ENCODE assay signal across 19 cellular contexts in genomic region chr12:112172556-112173324, GRCh38. TPM values are rescaled to one million over a fixed set of nuclear protein-coding genes. Genes with fewer than 3 reads are reported as not detected.
DNase-seq lines count a peak whose midpoint lies in the region; ATAC-seq and TF ChIP-seq lines count a peak whose summit lies in the region.
"Had no signal": no experiment of that assay in that cellular context is flagged by ENCODE, and none has a peak within 500 bp of the region (broad histone marks: within the 10 kb centered on the region; RNA-seq: fewer than 3 reads in every experiment).

No MANE protein-coding gene starts in this region.

- no peak overlapping the region for H4K5ac ChIP-seq in H9 (ENCODE audit: insufficient read length, low read depth, low read length)

- H4K8ac ChIP-seq in H9 (replicated peaks; ENCODE audit: insufficient read length, low read depth, low read length) (no peak overlapping the region), mesenchymal stem cell (ENCODE audit: low read length) (peak overlapping the region; percentile 12)

- H3K4me3 Mint-ChIP-seq in T-helper 2 cell treated with Interferon-gamma antibody and Interleukin-4, amounts not matched to agents 5 μg/mL and 100 μg/mL, for 36 hours = no peak overlapping the region
- no peak overlapping the region; a peak in 1 of 5 replicates for H3K4me3 Mint-ChIP-seq in H9
- no peak overlapping the region for H3K4me3 Mint-ChIP-seq in activated naive CD4-positive, alpha-beta T cell treated with anti-CD3 and anti-CD28 coated beads, Interleukin-2, amount 10 ng/mL, durations not matched to agents 7 days and 5 days

- peaks cover 22% of the 10 kb centered on the region for H3K36me3 Mint-ChIP-seq in T-helper 2 cell treated with Interferon-gamma antibody and Interleukin-4, amounts not matched to agents 5 μg/mL and 100 μg/mL, for 36 hours (ENCODE audit: low read depth)
- H3K36me3 Mint-ChIP-seq in H9 (ENCODE audit: insufficient read depth in 1 of 3, low read depth in 3 of 3) = peaks cover 17 to 51% (median 28%) of the 10 kb centered on the region in 3 experiments
- peaks cover 37% of the 10 kb centered on the region for H3K36me3 Mint-ChIP-seq in activated naive CD4-positive, alpha-beta T cell treated with anti-CD3 and anti-CD28 coated beads, Interleukin-2, amount 10 ng/mL, durations not matched to agents 7 days and 5 days

- H3K4me3 ChIP-seq in mesenchymal stem cell (ENCODE audit: insufficient read depth in 1 of 2, low read depth in 1 of 2, low read length in 2 of 2) = no peak overlapping the region
- H3K4me3 ChIP-seq in spleen = no peak overlapping the region
- no peak overlapping the region for H3K4me3 ChIP-seq in SJCRH30
- H3K4me3 ChIP-seq: BLaER1, K562 had no signal

- no peak overlapping the region for H3T11ph ChIP-seq in H9 (ENCODE audit: low read length)

- H3K18ac ChIP-seq in H9 (ENCODE audit: insufficient read length, low read depth, low read length) (no peak overlapping the region), mesenchymal stem cell (ENCODE audit: low read depth in 1 of 2, low read length in 2 of 2) (no peak overlapping the region)

- no peaks in the 10 kb centered on the region for H3K4me1 ChIP-seq in H9 (ENCODE audit: insufficient read depth, low read length)
- no peaks in the 10 kb centered on the region for H3K4me1 ChIP-seq in mesenchymal stem cell (ENCODE audit: control insufficient read depth, insufficient read depth, low read depth, low read length)
- peaks cover 0 to 11% (median 0%) of the 10 kb centered on the region in 6 donors for H3K4me1 ChIP-seq in spleen
- H3K4me1 ChIP-seq in SJCRH30 = no peaks in the 10 kb centered on the region

- no peak overlapping the region for H2BK15ac ChIP-seq in H9 (ENCODE audit: low read depth, low read length)
- no peak overlapping the region for H2BK15ac ChIP-seq in mesenchymal stem cell (ENCODE audit: low read depth, poor library complexity, severe bottlenecking)

- H3K9me3 Mint-ChIP-seq in T-helper 2 cell treated with Interferon-gamma antibody and Interleukin-4, amounts not matched to agents 5 μg/mL and 100 μg/mL, for 36 hours = no peaks in the 10 kb centered on the region
- no peaks in the 10 kb centered on the region for H3K9me3 Mint-ChIP-seq in H9
- H3K9me3 Mint-ChIP-seq in activated naive CD4-positive, alpha-beta T cell treated with anti-CD3 and anti-CD28 coated beads, Interleukin-2, amount 10 ng/mL, durations not matched to agents 7 days and 5 days = no peaks in the 10 kb centered on the region
- H3K9me3 Mint-ChIP-seq: CD4-positive, CD25-positive, alpha-beta regulatory T cell had no signal

- no peak overlapping the region for H3K9ac ChIP-seq in H9 (ENCODE audit: extremely low read depth, insufficient read length, low read length)
- no peak overlapping the region for H3K9ac ChIP-seq in mesenchymal stem cell (ENCODE audit: low read length)
- H3K9ac ChIP-seq: BLaER1 had no signal

- intact Hi-C loops in spleen (cut with DNase I; ENCODE audit: low total_unique reads) = no loop called here

- no peaks in the 10 kb centered on the region for H4K20me1 ChIP-seq in H9 (ENCODE audit: control insufficient read depth, insufficient read depth, insufficient read length)
- H4K20me1 ChIP-seq: BLaER1 had no signal

- H4K91ac ChIP-seq in H9 (ENCODE audit: insufficient read length, low read depth, low read length) = no peak overlapping the region
- no peak overlapping the region for H4K91ac ChIP-seq in mesenchymal stem cell (ENCODE audit: low read length)

- no peak for TF ChIP-seq POLR2A in spleen (IDR thresholded peaks at IDR 0.05)

- H3K79me2 ChIP-seq in H9 (ENCODE audit: insufficient read depth, low read length) = no peaks in the 10 kb centered on the region

- H3K9me3 ChIP-seq in H9 (ENCODE audit: control insufficient read depth, low read depth, low read length) (no peaks in the 10 kb centered on the region), mesenchymal stem cell (ENCODE audit: control insufficient read depth, low read length) (no peaks in the 10 kb centered on the region), spleen (no peaks in the 10 kb centered on the region), SJCRH30 (replicated peaks) (no peaks in the 10 kb centered on the region)
- H3K9me3 ChIP-seq: BLaER1 had no signal

- TF ChIP-seq CTCF in H9 (conservative IDR thresholded peaks at IDR 0.05) (no peak), spleen (IDR thresholded peaks at IDR 0.05 in 8 of 11, conservative IDR thresholded peaks at IDR 0.05 in 3 of 11) (no peak)

- no peak overlapping the region for H3K4me2 ChIP-seq in H9 (ENCODE audit: insufficient read depth, insufficient read length, low read length)
- no peak overlapping the region for H3K4me2 ChIP-seq in mesenchymal stem cell (ENCODE audit: low read length, poor library complexity, severe bottlenecking)
- H3K4me2 ChIP-seq: BLaER1 had no signal

- H3K36me3 ChIP-seq in mesenchymal stem cell (ENCODE audit: control insufficient read depth in 1 of 2, insufficient read depth in 2 of 2, low read depth in 1 of 2, low read length in 2 of 2) (peaks cover 50 to 73% of the 10 kb centered on the region in 2 experiments), spleen (peaks cover 0 to 100% (median 73%) of the 10 kb centered on the region in 6 donors), SJCRH30 (no peaks in the 10 kb centered on the region; the same call in 1 of the 2 replicates)

- CTCF ChIA-PET in activated naive CD4-positive, alpha-beta T cell treated with anti-CD3 and anti-CD28 coated beads, Interleukin-2, amount 10 ng/mL, durations not matched to agents 7 days and 5 days (lab: Charles Lee) = no interaction called here

- H2BK5ac ChIP-seq in H9 (ENCODE audit: insufficient read length, low read length) (no peak overlapping the region), mesenchymal stem cell (ENCODE audit: low read depth, low read length, poor library complexity, severe bottlenecking) (no peak overlapping the region)

- no peak for ATAC-seq in HG03045 (IDR thresholded peaks at IDR 0.05; ENCODE audit: unreplicated experiment)
- ATAC-seq: K562 had no signal

- H3K4me1 Mint-ChIP-seq in T-helper 2 cell treated with Interferon-gamma antibody and Interleukin-4, amounts not matched to agents 5 μg/mL and 100 μg/mL, for 36 hours (ENCODE audit: low read depth) = no peaks in the 10 kb centered on the region
- 0 out of 4 replicates have a peak, but pooled peaks cover 3 to 5% of the 10 kb centered on the region in 2 experiments for H3K4me1 Mint-ChIP-seq in H9
- peaks cover 6% of the 10 kb centered on the region for H3K4me1 Mint-ChIP-seq in activated naive CD4-positive, alpha-beta T cell treated with anti-CD3 and anti-CD28 coated beads, Interleukin-2, amount 10 ng/mL, durations not matched to agents 7 days and 5 days

- no CpG with 5 or more reads among the region's 21 CpGs for WGBS in H9 (ENCODE audit: extremely low coverage, insufficient read length, low lambda C conversion rate)
- WGBS in mesenchymal stem cell = 97% methylated on average over 21 of the region's 21 CpGs
- WGBS in spleen, 5 donors = 95 to 99% (median 97%) methylated on average over 21 of the region's 21 CpGs

- H3K27ac ChIP-seq in H9 (ENCODE audit: insufficient read length, low read depth, low read length) = no peak overlapping the region
- H3K27ac ChIP-seq in mesenchymal stem cell (ENCODE audit: low read length, poor library complexity, severe bottlenecking) = no peak overlapping the region
- H3K27ac ChIP-seq in spleen = no peak overlapping the region
- H3K27ac ChIP-seq in SJCRH30 = no peak overlapping the region
- H3K27ac ChIP-seq: BLaER1 had no signal

- no peaks in the 10 kb centered on the region for H3K79me1 ChIP-seq in H9 (ENCODE audit: insufficient read depth, low read depth, low read length, poor library complexity, severe bottlenecking)
- H3K79me1 ChIP-seq in mesenchymal stem cell (replicated peaks; ENCODE audit: low read length, poor library complexity, severe bottlenecking) = no peaks in the 10 kb centered on the region

- no peak overlapping the region for H2BK120ac ChIP-seq in H9 (ENCODE audit: low read depth, low read length, poor library complexity, severe bottlenecking)
- H2BK120ac ChIP-seq in mesenchymal stem cell (ENCODE audit: low read depth, low read length) = no peak overlapping the region

- peak overlapping the region; percentile 36 for H3K27ac Mint-ChIP-seq in T-helper 2 cell treated with Interferon-gamma antibody and Interleukin-4, amounts not matched to agents 5 μg/mL and 100 μg/mL, for 36 hours
- H3K27ac Mint-ChIP-seq in H9 = peak overlapping the region in 2 of 3 experiments; percentile 6 to 56; a peak in 3 of 7 replicates
- no peak overlapping the region for H3K27ac Mint-ChIP-seq in activated naive CD4-positive, alpha-beta T cell treated with anti-CD3 and anti-CD28 coated beads, Interleukin-2, amount 10 ng/mL, durations not matched to agents 7 days and 5 days
- H3K27ac Mint-ChIP-seq: CD4-positive, CD25-positive, alpha-beta regulatory T cell had no signal

- no peaks in the 10 kb centered on the region for H3K27me3 Mint-ChIP-seq in T-helper 2 cell treated with Interferon-gamma antibody and Interleukin-4, amounts not matched to agents 5 μg/mL and 100 μg/mL, for 36 hours (ENCODE audit: low read depth)
- no peaks in the 10 kb centered on the region; the same call in 1 of the 2 replicates for H3K27me3 Mint-ChIP-seq in H9 (ENCODE audit: low read depth)
- H3K27me3 Mint-ChIP-seq in activated naive CD4-positive, alpha-beta T cell treated with anti-CD3 and anti-CD28 coated beads, Interleukin-2, amount 10 ng/mL, durations not matched to agents 7 days and 5 days = no peaks in the 10 kb centered on the region
- H3K27me3 Mint-ChIP-seq: CD4-positive, CD25-positive, alpha-beta regulatory T cell had no signal

- H2BK12ac ChIP-seq in H9 (ENCODE audit: insufficient read length, low read depth, low read length) = no peak overlapping the region
- H2BK12ac ChIP-seq in mesenchymal stem cell (ENCODE audit: low read length in 2 of 2) = no peak overlapping the region

- no peak overlapping the region for H2AK5ac ChIP-seq in H9 (ENCODE audit: insufficient read length, low read length)
- H2AK5ac ChIP-seq in mesenchymal stem cell (ENCODE audit: low read length, severe bottlenecking) = no peak overlapping the region

- no peaks in the 10 kb centered on the region for H3K23me2 ChIP-seq in H9 (ENCODE audit: insufficient read length, low read depth, low read length, poor library complexity, severe bottlenecking)

- no peaks in the 10 kb centered on the region for H3K27me3 ChIP-seq in H9 (ENCODE audit: insufficient read depth, low read length)
- no peaks in the 10 kb centered on the region for H3K27me3 ChIP-seq in mesenchymal stem cell (ENCODE audit: control insufficient read depth in 1 of 2, insufficient read depth in 1 of 2, low read length in 2 of 2)
- H3K27me3 ChIP-seq in spleen (replicated peaks in 1 of 7) = no peaks in the 10 kb centered on the region
- H3K27me3 ChIP-seq in SJCRH30 = no peaks in the 10 kb centered on the region
- H3K27me3 ChIP-seq: BLaER1 had no signal

- no peak overlapping the region for H2BK20ac ChIP-seq in H9 (ENCODE audit: low read depth, low read length, poor library complexity, severe bottlenecking)

- DNase-seq in T-helper 2 cell treated with Interferon-gamma antibody and Interleukin-4, amounts not matched to agents 5 μg/mL and 100 μg/mL, for 36 hours (ENCODE audit: low spot score) = no peak
- DNase-seq in T-helper 2 cell = no peak
- DNase-seq in H9 = no peak
- no peak for DNase-seq in mesenchymal stem cell
- peak; percentile 58 for DNase-seq in spleen
- DNase-seq in activated naive CD4-positive, alpha-beta T cell treated with anti-CD3 and anti-CD28 coated beads, Interleukin-2, amount 10 ng/mL, durations not matched to agents 7 days and 5 days = no peak
- DNase-seq in SJCRH30 = no peak
- DNase-seq: CD4-positive, CD25-positive, alpha-beta regulatory T cell; COR-L47; GF-D8; MV-4-11; NCI-H146; NCI-H446 treated with DMSO at 0.1 percent for 48 hours; NCI-H526; NCI-H82; RPMI8226 had no signal

- no peak overlapping the region for H3K14ac ChIP-seq in H9 (ENCODE audit: insufficient read depth, low read length)
- H3K14ac ChIP-seq in mesenchymal stem cell (ENCODE audit: low read length in 2 of 2) = no peak overlapping the region

- H3K23ac ChIP-seq in H9 (ENCODE audit: insufficient read length, low read depth, low read length) (no peak overlapping the region), mesenchymal stem cell (ENCODE audit: low read length in 2 of 2) (no peak overlapping the region)

- no peak overlapping the region for H3K56ac ChIP-seq in H9 (ENCODE audit: insufficient read length, low read depth, low read length)

- H3K4ac ChIP-seq in H9 (ENCODE audit: low read depth, low read length) (no peak overlapping the region), mesenchymal stem cell (ENCODE audit: low read depth in 1 of 2, low read length in 2 of 2) (no peak overlapping the region)

- H2AFZ ChIP-seq in H9 (ENCODE audit: low read length) = no peak overlapping the region
- H2AFZ ChIP-seq in mesenchymal stem cell (ENCODE audit: low read depth, low read length) = no peak overlapping the region

RNA-seq across cellular contexts. Expression of gene TRAFD1, which starts 47.4 kb away (rescaled TPM):
- 32.0 and 32.9 TPM in 2 replicates for total RNA-seq in H9 (2021)
- 26.0 TPM for polyA plus RNA-seq in mesenchymal stem cell (2013, experiment 1 of 2)
- 24.7 TPM for polyA plus RNA-seq in mesenchymal stem cell (2013, experiment 2 of 2)
- 10 to 100 TPM; 47.3 to 63.4 (median 54.8) TPM for total RNA-seq in spleen
- 10 to 100 TPM; 18.6 to 31.2 (median 19.2) TPM for polyA plus RNA-seq in spleen
- 23.0 and 23.5 TPM in 2 replicates for total RNA-seq in SJCRH30 (2014; rRNA removed; shearing (Covaris generic))
